In the genomic region with DNA sequence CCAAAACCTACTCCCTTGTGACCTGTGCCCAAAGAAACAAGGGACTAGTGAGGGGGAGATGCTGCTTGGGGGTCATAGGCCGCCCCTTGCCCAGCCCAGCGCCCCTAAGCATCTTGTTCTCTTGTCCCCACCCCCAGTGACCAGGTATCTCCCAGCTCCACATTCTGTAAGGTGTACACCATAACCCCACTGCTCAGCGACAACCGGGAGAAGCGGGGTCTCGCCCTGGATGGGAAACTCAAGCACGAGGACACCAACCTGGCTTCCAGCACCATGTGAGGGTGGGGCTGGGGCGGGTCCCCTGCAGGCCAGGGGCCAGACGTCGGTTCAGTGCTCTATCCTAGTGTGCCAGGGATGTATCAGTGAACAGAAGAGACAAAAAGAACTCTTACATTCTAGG, we compare ENCODE assay signal across 15 cellular contexts. TPM values are rescaled to one million over a fixed set of nuclear protein-coding genes. Genes with fewer than 3 reads are reported as not detected.
DNase-seq lines count a peak whose midpoint lies in the region; ATAC-seq and TF ChIP-seq lines count a peak whose summit lies in the region.
"Had no signal": no experiment of that assay in that cellular context is flagged by ENCODE, and none has a peak within 500 bp of the region (broad histone marks: within the 10 kb centered on the region; RNA-seq: fewer than 3 reads in every experiment).

No MANE protein-coding gene starts in this region.

- 82 to 84% (median 83%) methylated on average over 10 of the region's 10 CpGs for WGBS in ovary, 3 donors

- TF ChIP-seq EP300 in ovary (IDR thresholded peaks at IDR 0.05): no peak

- peak overlapping the region; percentile 50 for H3K27ac Mint-ChIP-seq in activated naive CD8-positive, alpha-beta T cell
- H3K27ac Mint-ChIP-seq in activated naive CD8-positive, alpha-beta T cell treated with anti-CD3 and anti-CD28 coated beads, Interleukin-2, amount 50 U/mL, for 24 hours: no peak overlapping the region

- H3K27me3 ChIP-seq in H7 (ENCODE audit: control insufficient read depth, insufficient read depth, low read length) (no peaks in the 10 kb centered on the region), lower lobe of right lung (ENCODE audit: low read depth) (no peaks in the 10 kb centered on the region), ovary (no peaks in the 10 kb centered on the region)
- H3K27me3 ChIP-seq: BE2C had no signal

- H3K36me3 ChIP-seq in H7 (replicated peaks; ENCODE audit: control insufficient read depth, insufficient read depth, low read length) (peaks cover 9% of the 10 kb centered on the region), lower lobe of right lung (peaks cover 51% of the 10 kb centered on the region), ovary (no peaks in the 10 kb centered on the region)
- H3K36me3 ChIP-seq: BE2C had no signal

- no peaks in the 10 kb centered on the region for H3K36me3 Mint-ChIP-seq in activated naive CD8-positive, alpha-beta T cell
- peaks cover 36% of the 10 kb centered on the region for H3K36me3 Mint-ChIP-seq in activated naive CD8-positive, alpha-beta T cell treated with anti-CD3 and anti-CD28 coated beads, Interleukin-2, amount 50 U/mL, for 24 hours (ENCODE audit: low read depth)

- TF ChIP-seq POLR2A in ovary (IDR thresholded peaks at IDR 0.05): no peak

- H3K9me3 Mint-ChIP-seq in activated naive CD8-positive, alpha-beta T cell (ENCODE audit: low read depth): no peaks in the 10 kb centered on the region
- H3K9me3 Mint-ChIP-seq in activated naive CD8-positive, alpha-beta T cell treated with anti-CD3 and anti-CD28 coated beads, Interleukin-2, amount 50 U/mL, for 24 hours: no peaks in the 10 kb centered on the region

- H3K4me3 ChIP-seq in H7 (ENCODE audit: insufficient read depth, low read depth, low read length) (no peak overlapping the region), lower lobe of right lung (no peak overlapping the region), ovary (no peak overlapping the region)

- H3K27ac ChIP-seq in lower lobe of right lung (no peak overlapping the region), ovary (no peak overlapping the region)

- intact Hi-C loops in lower lobe of right lung (cut with DNase I) (no loop called here), ovary (cut with DNase I) (no loop called here)

- H3K4me1 ChIP-seq in lower lobe of right lung (peaks cover 18% of the 10 kb centered on the region), ovary (ENCODE audit: insufficient read depth) (no peaks in the 10 kb centered on the region)
- H3K4me1 ChIP-seq: BE2C had no signal

- no peak overlapping the region for H3K4me3 Mint-ChIP-seq in activated naive CD8-positive, alpha-beta T cell
- no peak overlapping the region for H3K4me3 Mint-ChIP-seq in activated naive CD8-positive, alpha-beta T cell treated with anti-CD3 and anti-CD28 coated beads, Interleukin-2, amount 50 U/mL, for 24 hours

- no peak for DNase-seq in activated naive CD8-positive, alpha-beta T cell treated with anti-CD3 and anti-CD28 coated beads, Interleukin-2, amount 50 U/mL, for 24 hours
- DNase-seq in H7 (peak; percentile 26), lower lobe of right lung (peak; percentile 37), ovary (no peak)
- DNase-seq: DMS153, EL, Karpas-422, NCI-H1105 treated with DMSO at 0.1 percent for 48 hours, NCI-H187, NCI-H446 had no signal

- no peaks in the 10 kb centered on the region for H3K27me3 Mint-ChIP-seq in activated naive CD8-positive, alpha-beta T cell
- no peaks in the 10 kb centered on the region for H3K27me3 Mint-ChIP-seq in activated naive CD8-positive, alpha-beta T cell treated with anti-CD3 and anti-CD28 coated beads, Interleukin-2, amount 50 U/mL, for 24 hours

- H3K9me3 ChIP-seq in lower lobe of right lung: no peaks in the 10 kb centered on the region
- H3K9me3 ChIP-seq in ovary: no peaks in the 10 kb centered on the region
- H3K9me3 ChIP-seq: BE2C had no signal

- no peak for ATAC-seq in activated naive CD8-positive, alpha-beta T cell treated with anti-CD3 and anti-CD28 coated beads, Interleukin-2, amount 50 U/mL, for 24 hours
- no peak for ATAC-seq in lower lobe of right lung
- no peak for ATAC-seq in HG03460 (IDR thresholded peaks at IDR 0.05; ENCODE audit: unreplicated experiment)
- no peak for ATAC-seq in HG03565 (IDR thresholded peaks at IDR 0.05; ENCODE audit: unreplicated experiment)

- H3K4me1 Mint-ChIP-seq in activated naive CD8-positive, alpha-beta T cell (ENCODE audit: low read depth): peaks cover 24% of the 10 kb centered on the region
- H3K4me1 Mint-ChIP-seq in activated naive CD8-positive, alpha-beta T cell treated with anti-CD3 and anti-CD28 coated beads, Interleukin-2, amount 50 U/mL, for 24 hours: peaks cover 16% of the 10 kb centered on the region

- TF ChIP-seq CTCF in lower lobe of right lung (IDR thresholded peaks at IDR 0.05) (no peak), ovary (IDR thresholded peaks at IDR 0.05) (no peak)

RNA-seq across cellular contexts. Expression of a gene that starts 8.7 kb away (rescaled TPM):
- 28.5 and 40.2 TPM in 2 replicates for total RNA-seq in H7 (2014; rRNA removed; shearing (Covaris generic))
- total RNA-seq in lower lobe of right lung: 201 TPM
- 10 to 100 TPM; 13.4 to 38.2 (median 30.6) TPM for total RNA-seq in ovary
- 10 to 100 TPM; 16.4 to 40.6 TPM for polyA plus RNA-seq in ovary

RNA-seq across cellular contexts. Expression of a gene that starts 12.1 kb away (rescaled TPM):
- total RNA-seq in H7 (2014; rRNA removed; shearing (Covaris generic)): 24.8 and 27.9 TPM in 2 replicates
- total RNA-seq in lower lobe of right lung: 22.9 TPM
- total RNA-seq in ovary: 10 to 100 TPM; 10.7 to 21.8 (median 15.4) TPM
- polyA plus RNA-seq in ovary: 10 to 100 TPM; 18.0 TPM

RNA-seq across cellular contexts. Expression of a gene that starts 15.2 kb away (rescaled TPM):
- 73.8 and 77.2 TPM in 2 replicates for total RNA-seq in H7 (2014; rRNA removed; shearing (Covaris generic))
- total RNA-seq in lower lobe of right lung (37.4 TPM), ovary (10 to 100 TPM; 19.2 to 75.0 (median 63.1) TPM)
- 10 to 100 TPM; 13.5 to 25.6 TPM for polyA plus RNA-seq in ovary

RNA-seq across cellular contexts. Expression of a gene that starts 20.5 kb away (rescaled TPM):
- total RNA-seq in H7 (2014; rRNA removed; shearing (Covaris generic)): 0.17 TPM in 1 of 2 replicates, not detected in the other
- total RNA-seq in lower lobe of right lung: 13.3 TPM
- 1 to 10 TPM in 3 of 7 donors, under 1 TPM in 4; 0.36 to 1.4 (median 0.99) TPM for total RNA-seq in ovary
- under 1 TPM; 0.33 to 0.57 TPM for polyA plus RNA-seq in ovary
- total RNA-seq: H4 had no signal

RNA-seq across cellular contexts. Expression of a gene that starts 20.6 kb away (rescaled TPM):
- 0.42 and 2.0 TPM in 2 replicates for total RNA-seq in H7 (2014; rRNA removed; shearing (Covaris generic))
- total RNA-seq in lower lobe of right lung (249 TPM), ovary (10 to 100 TPM in 6 of 7 donors, 1 to 10 TPM in 1; 5.8 to 30.7 (median 16.8) TPM)
- 10 to 100 TPM in 1 of 2 donors, 1 to 10 TPM in 1; 7.6 to 41.6 TPM for polyA plus RNA-seq in ovary

Comparison
In these comparisons a context has a peak if more than half of its experiments do, and no peak if none do; other contexts are left out.
1. DNase-seq: peak in H7 (single experiment) and lower lobe of right lung (single experiment); none in activated naive CD8-positive, alpha-beta T cell treated with anti-CD3 and anti-CD28 coated beads, Interleukin-2, amount 50 U/mL, for 24 hours (single experiment) and ovary (0 of 5).